ENCODE assay signal across 19 cellular contexts in the genomic region with DNA sequence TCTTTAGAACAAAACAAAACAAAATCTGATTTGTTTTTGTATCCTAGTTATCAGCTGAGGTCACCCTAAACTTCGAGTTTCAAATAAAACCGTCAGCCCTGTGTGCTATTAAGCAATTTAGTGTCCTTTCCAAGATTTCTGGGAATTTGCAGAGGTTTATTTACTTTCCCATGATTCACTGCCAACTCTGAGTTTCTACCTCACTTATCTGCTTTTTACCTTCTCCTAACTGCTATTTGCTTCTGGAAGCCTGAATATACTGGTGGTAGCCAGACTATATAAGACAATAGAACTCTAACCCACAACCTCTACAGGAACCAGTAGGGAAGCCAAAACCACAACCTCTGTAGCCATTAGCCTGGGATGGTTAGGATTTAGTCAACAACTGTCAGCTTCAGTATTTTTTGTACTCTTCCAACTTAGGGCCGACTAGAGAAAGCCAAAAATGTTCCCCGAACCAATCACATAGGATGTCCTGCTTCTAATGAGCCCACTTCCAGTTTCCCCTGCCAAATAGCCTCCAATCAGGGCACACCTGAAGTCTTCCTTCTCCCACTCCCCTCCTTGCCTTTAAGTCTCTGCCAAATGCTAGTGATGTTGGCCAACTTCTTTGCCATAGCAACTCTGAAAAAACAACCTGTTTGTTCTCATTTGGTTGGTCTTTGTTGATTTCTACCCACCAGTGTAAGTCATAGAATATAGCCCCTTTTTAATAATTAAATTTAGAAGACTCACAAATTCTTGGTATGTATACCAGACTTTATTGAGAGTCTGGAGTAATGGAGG.
DNase-seq lines count a peak whose midpoint lies in the region; ATAC-seq, FAIRE-seq and TF ChIP-seq lines count a peak whose summit lies in the region.
"Had no signal": no experiment of that assay in that cellular context is flagged by ENCODE, and none has a peak within 500 bp of the region (broad histone marks: within the 10 kb centered on the region; RNA-seq: fewer than 3 reads in every experiment).

No MANE protein-coding gene starts in this region.

- intact Hi-C loops in uterus (cut with DNase I; ENCODE audit: low total_unique reads), result no loop called here

- H3K27ac ChIP-seq in lung (ENCODE audit: low read depth in 1 of 2, low read length in 1 of 2) (peak overlapping the region in 1 of 2 donors; percentile 67), uterus (peak overlapping the region; percentile 78 to 85), mesenchymal stem cell (ENCODE audit: low read length, poor library complexity, severe bottlenecking) (no peak overlapping the region)
- H3K27ac ChIP-seq: PC-9 had no signal

- no peaks in the 10 kb centered on the region for H3K36me3 ChIP-seq in lung (ENCODE audit: control insufficient read depth in 2 of 2, insufficient read depth in 2 of 2, low read length in 2 of 2)
- H3K36me3 ChIP-seq in uterus, result no peaks in the 10 kb centered on the region
- no peaks in the 10 kb centered on the region for H3K36me3 ChIP-seq in mesenchymal stem cell (ENCODE audit: control insufficient read depth in 1 of 2, insufficient read depth in 2 of 2, low read depth in 1 of 2, low read length in 2 of 2)
- H3K36me3 ChIP-seq: heart left ventricle had no signal

- H4K8ac ChIP-seq in mesenchymal stem cell (ENCODE audit: low read length), result no peak overlapping the region

- H3K9me3 ChIP-seq in lung (ENCODE audit: control insufficient read depth in 2 of 2, insufficient read depth in 1 of 2, low read length in 1 of 2) (peaks cover 0 to 2% of the 10 kb centered on the region in 2 donors), uterus (no peaks in the 10 kb centered on the region), mesenchymal stem cell (ENCODE audit: control insufficient read depth, low read length) (no peaks in the 10 kb centered on the region)
- H3K9me3 ChIP-seq: heart left ventricle had no signal

- no peak overlapping the region for H4K91ac ChIP-seq in mesenchymal stem cell (ENCODE audit: low read length)

- no peak overlapping the region for H3K14ac ChIP-seq in mesenchymal stem cell (ENCODE audit: low read length in 2 of 2)

- 66 to 74% methylated on average over 4 of the region's 4 CpGs for WGBS in lung, 2 donors
- WGBS in mesenchymal stem cell, result 92% methylated on average over 4 of the region's 4 CpGs

- TF ChIP-seq POLR2A in uterus (IDR thresholded peaks at IDR 0.05), result no peak
- TF ChIP-seq POLR2A in GM12892 (IDR thresholded peaks at IDR 0.05; ENCODE audit: low read depth, low read length), result no peak

- H2AFZ ChIP-seq in mesenchymal stem cell (ENCODE audit: low read depth, low read length), result no peak overlapping the region
- H2AFZ ChIP-seq: PC-9 had no signal

- H2BK12ac ChIP-seq in mesenchymal stem cell (ENCODE audit: low read length in 2 of 2), result no peak overlapping the region

- no peak for TF ChIP-seq CTCF in epithelial cell of esophagus (IDR thresholded peaks at IDR 0.05; ENCODE audit: insufficient read depth, low read depth, low read length, missing control alignments)
- TF ChIP-seq CTCF in lung (IDR thresholded peaks at IDR 0.05; ENCODE audit: control extremely low read depth, extremely low read depth), result no peak
- no peak for TF ChIP-seq CTCF in uterus (IDR thresholded peaks at IDR 0.05)

- H3K23ac ChIP-seq in mesenchymal stem cell (ENCODE audit: low read length in 2 of 2), result no peak overlapping the region

- no peaks in the 10 kb centered on the region for H3K4me1 ChIP-seq in lung (ENCODE audit: control insufficient read depth in 2 of 2, insufficient read depth in 2 of 2, low read length in 2 of 2)
- peaks cover 0 to 4% of the 10 kb centered on the region in 2 donors for H3K4me1 ChIP-seq in uterus
- peaks cover 7% of the 10 kb centered on the region for H3K4me1 ChIP-seq in mesenchymal stem cell (ENCODE audit: control insufficient read depth, insufficient read depth, low read depth, low read length)
- H3K4me1 ChIP-seq: heart left ventricle had no signal

- H2BK5ac ChIP-seq in mesenchymal stem cell (ENCODE audit: low read depth, low read length, poor library complexity, severe bottlenecking), result no peak overlapping the region

- H2BK15ac ChIP-seq in mesenchymal stem cell (ENCODE audit: low read depth, poor library complexity, severe bottlenecking), result no peak overlapping the region

- peaks cover 3% of the 10 kb centered on the region for H3K79me1 ChIP-seq in mesenchymal stem cell (replicated peaks; ENCODE audit: low read length, poor library complexity, severe bottlenecking)

- no peak overlapping the region for H2AK5ac ChIP-seq in mesenchymal stem cell (ENCODE audit: low read length, severe bottlenecking)

- H3K4me3 ChIP-seq in epithelial cell of esophagus (ENCODE audit: low read length) (no peak overlapping the region), lung (no peak overlapping the region), uterus (no peak overlapping the region), mesenchymal stem cell (ENCODE audit: insufficient read depth in 1 of 2, low read depth in 1 of 2, low read length in 2 of 2) (no peak overlapping the region)
- H3K4me3 ChIP-seq: heart left ventricle, PC-9 had no signal

- H3K9ac ChIP-seq in mesenchymal stem cell (ENCODE audit: low read length), result no peak overlapping the region

- no peak overlapping the region for H3K18ac ChIP-seq in mesenchymal stem cell (ENCODE audit: low read depth in 1 of 2, low read length in 2 of 2)

- no peak overlapping the region for H3K4ac ChIP-seq in mesenchymal stem cell (ENCODE audit: low read depth in 1 of 2, low read length in 2 of 2)

- no peaks in the 10 kb centered on the region for H3K27me3 ChIP-seq in lung (ENCODE audit: control insufficient read depth, insufficient read depth)
- H3K27me3 ChIP-seq in uterus, result no peaks in the 10 kb centered on the region
- no peaks in the 10 kb centered on the region for H3K27me3 ChIP-seq in mesenchymal stem cell (ENCODE audit: control insufficient read depth in 1 of 2, insufficient read depth in 1 of 2, low read length in 2 of 2)
- H3K27me3 ChIP-seq: heart left ventricle had no signal

- no peak overlapping the region for H3K4me2 ChIP-seq in mesenchymal stem cell (ENCODE audit: low read length, poor library complexity, severe bottlenecking)
- H3K4me2 ChIP-seq: PC-9 had no signal

- no peak for FAIRE-seq in GM12892 (lab: Jason Lieb, UNC)
- FAIRE-seq: TTC549 had no signal

- no peak overlapping the region for H2BK120ac ChIP-seq in mesenchymal stem cell (ENCODE audit: low read depth, low read length)

- ATAC-seq in lung (ENCODE audit: insufficient read depth, low FRiP score) (peak; percentile 34), HG03097 (IDR thresholded peaks at IDR 0.05; ENCODE audit: low FRiP score, unreplicated experiment) (no peak)
- ATAC-seq: heart left ventricle had no signal

- DNase-seq in M059J (ENCODE audit: low read depth) (peak; percentile 52), epithelial cell of esophagus (ENCODE audit: low read depth) (peak; percentile 7), lung (ENCODE audit: low spot score) (no peak), uterus (no peak), mesenchymal stem cell (no peak), GM12892 (ENCODE audit: insufficient read length) (no peak)
- DNase-seq: activated CD4-positive, alpha-beta T cell treated with anti-CD3 and anti-CD28 coated beads, Interleukin-2, amount 50 U/mL, for 1 hour; activated T-cell treated with anti-CD3 and anti-CD28 coated beads, Interleukin-2, amount 50 U/mL, for 24 hours; CD4-positive, alpha-beta T cell; DMS79 treated with DMSO at 0.1 percent for 48 hours; GOT3; heart left ventricle; MM.1S; NCI-H187 treated with DMSO at 0.1 percent for 48 hours; NCI-H526 treated with DMSO at 0.1 percent for 48 hours; PC-9; stimulated activated CD4-positive, alpha-beta T cell treated with anti-CD3 and anti-CD28 coated beads, Interleukin-12 subunit alpha, Interleukin-12 subunit beta, amount 100 ng/mL, for 4 hours had no signal

Comparison
In these comparisons a context has a peak if more than half of its experiments do, and no peak if none do; other contexts are left out.
1. DNase-seq: peak in M059J (single experiment) and epithelial cell of esophagus (single experiment); none in lung (single experiment), uterus (0 of 2), mesenchymal stem cell (single experiment) and GM12892 (single experiment).